In genomic region chr2:21657475-21657874, GRCh38 we compare ENCODE assay signal across 24 cellular contexts.
"Had no signal": no experiment of that assay in that cellular context is flagged by ENCODE, and none has a peak within 500 bp of the region (broad histone marks: within the 10 kb centered on the region; RNA-seq: fewer than 3 reads in every experiment).

No MANE protein-coding gene starts in this region.

- H3K9me3 ChIP-seq: body of pancreas, heart right ventricle, left ventricle myocardium inferior, right atrium auricular region, spleen, tibial nerve had no signal

- H3K27ac ChIP-seq: body of pancreas, cardiac muscle cell, heart right ventricle, left ventricle myocardium inferior, neural progenitor cell, right atrium auricular region, spleen, tibial nerve had no signal

- H3K36me3 ChIP-seq: cardiac muscle cell, heart right ventricle, left ventricle myocardium inferior, neural progenitor cell, right atrium auricular region, spleen, tibial nerve had no signal

- H3K4me1 ChIP-seq: body of pancreas, heart right ventricle, left ventricle myocardium inferior, right atrium auricular region, spleen, tibial nerve had no signal

- ATAC-seq: activated CD4-positive, alpha-beta T cell treated with anti-CD3 and anti-CD28 coated beads for 36 hours; activated naive CD4-positive, alpha-beta T cell treated with anti-CD3 and anti-CD28 coated beads, Interleukin-2, amount 50 U/mL, for 72 hours; activated T-cell treated with anti-CD3 and anti-CD28 coated beads, Interleukin-2, amount 50 U/mL, for 72 hours; body of pancreas; esophagus mucosa; natural killer cell had no signal

- DNase-seq: activated CD4-positive, alpha-beta T cell treated with anti-CD3 and anti-CD28 coated beads for 36 hours; activated CD4-positive, alpha-beta T cell treated with anti-CD3 and anti-CD28 coated beads, Interleukin-2, amount 50 U/mL, for 4 hours; activated CD4-positive, CD25-positive, alpha-beta regulatory T cell; activated naive CD4-positive, alpha-beta T cell; activated T-cell treated with anti-CD3 and anti-CD28 coated beads for 4 hours; activated T-cell treated with anti-CD3 and anti-CD28 coated beads, Interleukin-2, amount 50 U/mL, for 72 hours; anterior cingulate cortex; body of pancreas; cerebellar nuclear complex; cortex of kidney; foreskin melanocyte; heart right ventricle; left ventricle myocardium inferior; mesendoderm; natural killer cell; spleen; stimulated activated naive CD4-positive, alpha-beta T cell had no signal

- H3K4me3 ChIP-seq: body of pancreas, cardiac muscle cell, heart right ventricle, left ventricle myocardium inferior, lung, neural progenitor cell, right atrium auricular region, spleen, tibial nerve had no signal

- H3K27me3 ChIP-seq: body of pancreas, cardiac muscle cell, heart right ventricle, neural progenitor cell, right atrium auricular region, spleen, tibial nerve had no signal

- H3K9ac ChIP-seq: neural progenitor cell had no signal

- H3K4me2 ChIP-seq: neural progenitor cell had no signal

- H2AFZ ChIP-seq: neural progenitor cell had no signal
